2 cellular contexts compared by ENCODE assay signal in genomic region chr3:124964432-124964831, GRCh38.
TF ChIP-seq lines count a peak whose summit lies in the region.

No MANE protein-coding gene starts in this region.

TF ChIP-seq in HepG2, 621 proteins besides CTCF, POLR2A, EP300 and RAD21 (continues in another document):
- peak; percentile 7 for TF ChIP-seq ASH2L (IDR thresholded peaks at IDR 0.05; ENCODE audit: insufficient read length, low read depth, low read length)
- TF ChIP-seq HNF4G (IDR thresholded peaks at IDR 0.05; ENCODE audit: borderline replicate concordance, low read depth, low read length): no peak
- TF ChIP-seq HNF4G (CRISPR knock-in tag; IDR thresholded peaks at IDR 0.05; ENCODE audit: borderline replicate concordance, low read depth): no peak
- no peak for TF ChIP-seq GPN1 (CRISPR knock-in tag; IDR thresholded peaks at IDR 0.05; ENCODE audit: borderline replicate concordance)
- TF ChIP-seq STAT5B (CRISPR knock-in tag; IDR thresholded peaks at IDR 0.05): no peak
- TF ChIP-seq SP5 (CRISPR knock-in tag; IDR thresholded peaks at IDR 0.05; ENCODE audit: borderline replicate concordance, low read depth): 0 out of 2 replicates have a peak, but pooled peaks have one; percentile 14
- TF ChIP-seq MEIS1 (CRISPR knock-in tag; IDR thresholded peaks at IDR 0.05; ENCODE audit: borderline replicate concordance): no peak
- no peak for TF ChIP-seq NFE2L2 (IDR thresholded peaks at IDR 0.05; ENCODE audit: low read length)
- no peak for TF ChIP-seq ZNF709 (CRISPR knock-in tag; IDR thresholded peaks at IDR 0.05)
- 0 out of 2 replicates have a peak, but pooled peaks have one; percentile 7 for TF ChIP-seq HNF4A (CRISPR knock-in tag; IDR thresholded peaks at IDR 0.05)
- no peak for TF ChIP-seq HNRNPLL (IDR thresholded peaks at IDR 0.05; ENCODE audit: low read depth, low read length, poor library complexity, severe bottlenecking)
- peak; percentile 79 for TF ChIP-seq PPARG (CRISPR knock-in tag; conservative IDR thresholded peaks at IDR 0.05)
- peak; percentile 54; the same call in 1 of the 2 replicates for TF ChIP-seq SOX5 (CRISPR knock-in tag; IDR thresholded peaks at IDR 0.05; ENCODE audit: borderline replicate concordance)
- no peak for TF ChIP-seq HNRNPK (IDR thresholded peaks at IDR 0.05; ENCODE audit: low read depth, low read length, poor library complexity, severe bottlenecking)
- TF ChIP-seq SOX13 (IDR thresholded peaks at IDR 0.05): no peak
- TF ChIP-seq SOX13 (CRISPR knock-in tag; conservative IDR thresholded peaks at IDR 0.05 in 1 of 2, IDR thresholded peaks at IDR 0.05 in 1 of 2): peak in 1 of 2 experiments; percentile 15; a peak in 1 of 4 replicates
- TF ChIP-seq LCORL (IDR thresholded peaks at IDR 0.05): peak; percentile 37; the same call in 1 of the 2 replicates
- TF ChIP-seq LCORL (CRISPR knock-in tag; IDR thresholded peaks at IDR 0.05): no peak
- 0 out of 2 replicates have a peak, but pooled peaks have one; percentile 14 for TF ChIP-seq NCOA2 (CRISPR knock-in tag; IDR thresholded peaks at IDR 0.05)
- TF ChIP-seq SALL1 (CRISPR knock-in tag; IDR thresholded peaks at IDR 0.05): no peak
- TF ChIP-seq SNAPC5 (CRISPR knock-in tag; IDR thresholded peaks at IDR 0.05; ENCODE audit: borderline replicate concordance): no peak
- no peak for TF ChIP-seq MIER2 (CRISPR knock-in tag; IDR thresholded peaks at IDR 0.05)
- no peak for TF ChIP-seq ZNF574 (CRISPR knock-in tag; IDR thresholded peaks at IDR 0.05)
- TF ChIP-seq ZNF546 (CRISPR knock-in tag; conservative IDR thresholded peaks at IDR 0.05): no peak
- no peak for TF ChIP-seq ZNF790 (CRISPR knock-in tag; IDR thresholded peaks at IDR 0.05; ENCODE audit: borderline replicate concordance)
- TF ChIP-seq ZMAT3 (CRISPR knock-in tag; conservative IDR thresholded peaks at IDR 0.05): no peak
- TF ChIP-seq ZNF280D (CRISPR knock-in tag; IDR thresholded peaks at IDR 0.05): no peak
- TF ChIP-seq ZNF782 (CRISPR knock-in tag; IDR thresholded peaks at IDR 0.05; ENCODE audit: borderline replicate concordance): no peak
- TF ChIP-seq ATM (IDR thresholded peaks at IDR 0.05; ENCODE audit: borderline replicate concordance): no peak
- TF ChIP-seq ZNF598 (CRISPR knock-in tag; IDR thresholded peaks at IDR 0.05; ENCODE audit: borderline replicate concordance): no peak
- TF ChIP-seq GPBP1L1 (CRISPR knock-in tag; IDR thresholded peaks at IDR 0.05): no peak
- TF ChIP-seq ETV5 (CRISPR knock-in tag; IDR thresholded peaks at IDR 0.05; ENCODE audit: borderline replicate concordance): no peak

TF ChIP-seq in GM12878, 131 proteins besides CTCF, POLR2A, EP300 and RAD21:
- peak; percentile 79 for TF ChIP-seq TCF7 (IDR thresholded peaks at IDR 0.05; ENCODE audit: borderline replicate concordance)
- no peak for TF ChIP-seq EED (IDR thresholded peaks at IDR 0.05; ENCODE audit: low read depth)
- no peak for TF ChIP-seq DPF2 (IDR thresholded peaks at IDR 0.05)
